ENCODE assay signal across 1 cellular context in genomic region chr20:62972270-62973032, GRCh38.
TF ChIP-seq lines count a peak whose summit lies in the region.

No MANE protein-coding gene starts in this region.

TF ChIP-seq in Ishikawa, 13 proteins besides CTCF, POLR2A, EP300 and RAD21 (continued from another document):
- no peak for TF ChIP-seq TCF12 (IDR thresholded peaks at IDR 0.05; ENCODE audit: low read depth)
- TF ChIP-seq REST (IDR thresholded peaks at IDR 0.05; ENCODE audit: low read depth): no peak
